In genomic region chr5:77499973-77500372, GRCh38 we compare ENCODE assay signal across 7 cellular contexts.
"Had no signal": no experiment of that assay in that cellular context is flagged by ENCODE, and none has a peak within 500 bp of the region (broad histone marks: within the 10 kb centered on the region; RNA-seq: fewer than 3 reads in every experiment).

No MANE protein-coding gene starts in this region.

- H3K4me1 Mint-ChIP-seq: GM23338, H9 had no signal

- H3K4me2 ChIP-seq: GM23338 had no signal

- H3K4me3 ChIP-seq: GM23338 had no signal

- H3K27ac Mint-ChIP-seq: GM23338, H9 had no signal

- FAIRE-seq: H1, H54, HTR-8/SVneo had no signal

- DNase-seq: H9, HCEC 1CT, KBM-7 had no signal

- H3K4me3 Mint-ChIP-seq: GM23338, H9 had no signal

- ATAC-seq: GM23338 had no signal
